Comparison of ENCODE assay signal across 13 cellular contexts in the genomic region with DNA sequence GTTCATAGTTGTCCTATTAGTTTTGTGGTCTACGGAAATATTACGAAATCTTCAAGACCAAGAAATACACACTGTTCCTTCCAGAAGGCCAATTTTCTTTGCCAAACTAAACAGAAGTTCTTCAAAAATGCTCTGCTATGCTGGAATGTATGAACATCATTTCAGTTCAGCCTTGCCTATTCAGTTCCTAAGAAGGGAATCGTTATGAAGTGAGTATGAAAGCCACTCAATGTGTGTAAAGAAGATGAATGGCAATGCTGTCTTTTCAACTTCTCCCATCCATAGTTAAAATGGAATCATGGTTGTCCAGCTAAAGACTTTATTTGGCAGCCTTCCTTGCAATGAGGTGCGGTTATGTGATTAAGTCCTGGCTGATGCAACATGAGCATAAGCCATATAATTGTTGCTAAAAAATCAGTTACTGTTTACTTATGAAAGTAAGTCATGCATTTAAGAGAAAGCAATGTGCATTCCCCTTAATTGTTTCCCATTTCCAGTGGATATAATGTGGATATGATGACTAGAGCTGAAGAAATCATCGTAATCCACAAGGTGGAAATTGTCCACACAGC.
DNase-seq lines count a peak whose midpoint lies in the region; ATAC-seq and TF ChIP-seq lines count a peak whose summit lies in the region.
"Had no signal": no experiment of that assay in that cellular context is flagged by ENCODE, and none has a peak within 500 bp of the region (broad histone marks: within the 10 kb centered on the region; RNA-seq: fewer than 3 reads in every experiment).

No MANE protein-coding gene starts in this region.

- H4K20me1 ChIP-seq in SK-N-SH (ENCODE audit: insufficient read depth) (no peaks in the 10 kb centered on the region), MM.1S (ENCODE audit: insufficient read depth, low read length) (no peaks in the 10 kb centered on the region)

- DNase-seq in SK-N-SH = no peak
- DNase-seq in epithelial cell of prostate (ENCODE audit: low read depth, low spot score) = no peak
- DNase-seq in myocyte (ENCODE audit: low read depth) = peak; percentile 36
- DNase-seq in activated T-helper 2 cell treated with anti-CD3 and anti-CD28 coated beads, Interferon-gamma antibody, Interleukin-2, Interleukin-4, amounts not matched to agents 10 μg/mL and 5 μg/mL and 100 μg/mL, durations not matched to agents 14 hours and 24 hours and 36 hours (ENCODE audit: low spot score) = no peak
- no peak for DNase-seq in NCI-H1436 (lab: John Stamatoyannopoulos, UW)
- DNase-seq in MM.1S = no peak
- DNase-seq: activated CD4-positive, alpha-beta memory T cell treated with anti-CD3 and anti-CD28 coated beads, Interleukin-2, amount 10 ng/mL, durations not matched to agents 7 days and 5 days; GDM1; stimulated activated naive CD8-positive, alpha-beta T cell treated with anti-CD3 and anti-CD28 coated beads, Interleukin-15, amount 100 ng/mL, for 72 hours had no signal

- H3K4me2 ChIP-seq in SK-N-SH (no peak overlapping the region), MM.1S (ENCODE audit: low read depth, low read length) (no peak overlapping the region)

- ATAC-seq in SK-N-SH treated with all-trans-retinoic acid at 6 μM for 48 hours = no peak
- ATAC-seq in HG03039 (IDR thresholded peaks at IDR 0.05; ENCODE audit: unreplicated experiment) = no peak
- ATAC-seq: HepG2; stimulated activated naive CD8-positive, alpha-beta T cell treated with anti-CD3 and anti-CD28 coated beads, Interleukin-15, amount 100 ng/mL, for 72 hours had no signal

- H3K9me3 ChIP-seq in SK-N-SH (no peaks in the 10 kb centered on the region), MM.1S (replicated peaks; ENCODE audit: insufficient read depth, low read length) (no peaks in the 10 kb centered on the region)

- H3K27me3 Mint-ChIP-seq in activated T-helper 2 cell treated with anti-CD3 and anti-CD28 coated beads, Interferon-gamma antibody, Interleukin-2, Interleukin-4, amounts not matched to agents 10 μg/mL and 5 μg/mL and 100 μg/mL, durations not matched to agents 14 hours and 24 hours and 36 hours (ENCODE audit: low read depth) = no peaks in the 10 kb centered on the region
- H3K27me3 Mint-ChIP-seq: activated CD4-positive, alpha-beta memory T cell treated with anti-CD3 and anti-CD28 coated beads, Interleukin-2, amount 10 ng/mL, durations not matched to agents 7 days and 5 days; stimulated activated naive CD8-positive, alpha-beta T cell treated with anti-CD3 and anti-CD28 coated beads, Interleukin-15, amount 100 ng/mL, for 72 hours had no signal

- CTCF ChIA-PET in SK-N-SH (lab: Yijun Ruan, JAX) = no interaction called here

- no peaks in the 10 kb centered on the region for H3K36me3 Mint-ChIP-seq in activated T-helper 2 cell treated with anti-CD3 and anti-CD28 coated beads, Interferon-gamma antibody, Interleukin-2, Interleukin-4, amounts not matched to agents 10 μg/mL and 5 μg/mL and 100 μg/mL, durations not matched to agents 14 hours and 24 hours and 36 hours (ENCODE audit: low read depth)

- H3K79me2 ChIP-seq in SK-N-SH (ENCODE audit: insufficient read depth) (no peaks in the 10 kb centered on the region), MM.1S (ENCODE audit: low read length) (no peaks in the 10 kb centered on the region)

- no peaks in the 10 kb centered on the region for H3K9me3 Mint-ChIP-seq in activated T-helper 2 cell treated with anti-CD3 and anti-CD28 coated beads, Interferon-gamma antibody, Interleukin-2, Interleukin-4, amounts not matched to agents 10 μg/mL and 5 μg/mL and 100 μg/mL, durations not matched to agents 14 hours and 24 hours and 36 hours
- H3K9me3 Mint-ChIP-seq: stimulated activated naive CD8-positive, alpha-beta T cell treated with anti-CD3 and anti-CD28 coated beads, Interleukin-15, amount 100 ng/mL, for 72 hours had no signal

- no peak overlapping the region for H3K4me3 Mint-ChIP-seq in activated T-helper 2 cell treated with anti-CD3 and anti-CD28 coated beads, Interferon-gamma antibody, Interleukin-2, Interleukin-4, amounts not matched to agents 10 μg/mL and 5 μg/mL and 100 μg/mL, durations not matched to agents 14 hours and 24 hours and 36 hours (ENCODE audit: low read depth)
- H3K4me3 Mint-ChIP-seq: activated CD4-positive, alpha-beta memory T cell treated with anti-CD3 and anti-CD28 coated beads, Interleukin-2, amount 10 ng/mL, durations not matched to agents 7 days and 5 days; stimulated activated naive CD8-positive, alpha-beta T cell treated with anti-CD3 and anti-CD28 coated beads, Interleukin-15, amount 100 ng/mL, for 72 hours had no signal

- no peaks in the 10 kb centered on the region for H3K4me1 Mint-ChIP-seq in activated T-helper 2 cell treated with anti-CD3 and anti-CD28 coated beads, Interferon-gamma antibody, Interleukin-2, Interleukin-4, amounts not matched to agents 10 μg/mL and 5 μg/mL and 100 μg/mL, durations not matched to agents 14 hours and 24 hours and 36 hours (ENCODE audit: low read depth)
- H3K4me1 Mint-ChIP-seq: activated CD4-positive, alpha-beta memory T cell treated with anti-CD3 and anti-CD28 coated beads, Interleukin-2, amount 10 ng/mL, durations not matched to agents 7 days and 5 days; stimulated activated naive CD8-positive, alpha-beta T cell treated with anti-CD3 and anti-CD28 coated beads, Interleukin-15, amount 100 ng/mL, for 72 hours had no signal

- no peak overlapping the region for H3K27ac Mint-ChIP-seq in activated T-helper 2 cell treated with anti-CD3 and anti-CD28 coated beads, Interferon-gamma antibody, Interleukin-2, Interleukin-4, amounts not matched to agents 10 μg/mL and 5 μg/mL and 100 μg/mL, durations not matched to agents 14 hours and 24 hours and 36 hours
- H3K27ac Mint-ChIP-seq: activated CD4-positive, alpha-beta memory T cell treated with anti-CD3 and anti-CD28 coated beads, Interleukin-2, amount 10 ng/mL, durations not matched to agents 7 days and 5 days had no signal

- POLR2A ChIA-PET in SK-N-SH (lab: Yijun Ruan, JAX) = no interaction called here

- H3K36me3 ChIP-seq in SK-N-SH (replicated peaks in 1 of 2; ENCODE audit: control insufficient read depth in 1 of 2, insufficient read depth in 2 of 2, low read length in 1 of 2) = no peaks in the 10 kb centered on the region
- H3K36me3 ChIP-seq in MM.1S (replicated peaks; ENCODE audit: insufficient read depth, low read length) = no peaks in the 10 kb centered on the region

- no peak overlapping the region for H2AFZ ChIP-seq in SK-N-SH (ENCODE audit: low read depth)
- no peak overlapping the region for H2AFZ ChIP-seq in MM.1S (ENCODE audit: low read length)

- intact Hi-C loops in activated T-helper 2 cell treated with anti-CD3 and anti-CD28 coated beads, Interferon-gamma antibody, Interleukin-2, Interleukin-4, amounts not matched to agents 10 μg/mL and 5 μg/mL and 100 μg/mL, durations not matched to agents 14 hours and 24 hours and 36 hours (cut with micrococcal nuclease) = no loop called here

- H3F3A ChIP-seq in SK-N-SH (replicated peaks; ENCODE audit: insufficient read depth) = no peaks in the 10 kb centered on the region
- no peaks in the 10 kb centered on the region for H3F3A ChIP-seq in MM.1S (ENCODE audit: insufficient read depth, low read length)

- H3K4me3 ChIP-seq in SK-N-SH (ENCODE audit: low read depth in 2 of 2, low read length in 1 of 2) (no peak overlapping the region), MM.1S (ENCODE audit: low read length) (no peak overlapping the region)
- H3K4me3 ChIP-seq: SK-N-MC had no signal

- TF ChIP-seq EP300 in SK-N-SH (IDR thresholded peaks at IDR 0.05; ENCODE audit: borderline replicate concordance in 1 of 2, low read depth in 1 of 2, low read length in 1 of 2) = no peak

- H3K4me1 ChIP-seq in SK-N-SH (ENCODE audit: control insufficient read depth in 1 of 2, insufficient read depth in 2 of 2, low read depth in 1 of 2, low read length in 1 of 2) (no peaks in the 10 kb centered on the region), MM.1S (ENCODE audit: low read length) (no peaks in the 10 kb centered on the region)

- H3K27ac ChIP-seq in SK-N-SH (ENCODE audit: low read depth in 2 of 2, low read length in 1 of 2) (no peak overlapping the region), epithelial cell of prostate (peak overlapping the region; percentile 74), MM.1S (ENCODE audit: low read length) (no peak overlapping the region)
- H3K27ac ChIP-seq: SK-N-MC had no signal

- no peak for TF ChIP-seq CTCF in SK-N-SH (IDR thresholded peaks at IDR 0.05)
- no peak for TF ChIP-seq CTCF in MM.1S (IDR thresholded peaks at IDR 0.05; ENCODE audit: low read length)

- WGBS in SK-N-SH (ENCODE audit: low lambda C conversion rate) = 57% methylated on average over 5 of the region's 5 CpGs

- TF ChIP-seq RAD21 in SK-N-SH (IDR thresholded peaks at IDR 0.05; ENCODE audit: low read length) = no peak

- H3K9me2 ChIP-seq in SK-N-SH = no peaks in the 10 kb centered on the region
- no peaks in the 10 kb centered on the region for H3K9me2 ChIP-seq in MM.1S (replicated peaks; ENCODE audit: insufficient read depth, low read length)

- no peak overlapping the region for H3K9ac ChIP-seq in SK-N-SH
- H3K9ac ChIP-seq in MM.1S (ENCODE audit: low read length) = no peak overlapping the region

- H3K27me3 ChIP-seq in SK-N-SH (ENCODE audit: insufficient read depth) (no peaks in the 10 kb centered on the region), MM.1S (replicated peaks; ENCODE audit: insufficient read depth, low read length) (no peaks in the 10 kb centered on the region)

TF ChIP-seq in SK-N-SH treated with all-trans-retinoic acid at 6 μM for 48 hours, 23 proteins besides CTCF, POLR2A, EP300 and RAD21 (continues in another document):
- TF ChIP-seq OSR1 (CRISPR knock-in tag; IDR thresholded peaks at IDR 0.05) (no peak), ISL1 (CRISPR knock-in tag; IDR thresholded peaks at IDR 0.05) (peak; percentile 69), PPARA (CRISPR knock-in tag; IDR thresholded peaks at IDR 0.05; ENCODE audit: borderline replicate concordance) (no peak), ARNTL (CRISPR knock-in tag; IDR thresholded peaks at IDR 0.05; ENCODE audit: borderline replicate concordance, low read depth) (no peak), ZNF565 (CRISPR knock-in tag; conservative IDR thresholded peaks at IDR 0.05; ENCODE audit: low read depth) (no peak), ZNF8 (CRISPR knock-in tag; IDR thresholded peaks at IDR 0.05) (no peak)

TF ChIP-seq in SK-N-SH, 30 proteins besides CTCF, POLR2A, EP300 and RAD21 (continues in another document):
- TF ChIP-seq SIN3A (IDR thresholded peaks at IDR 0.05; ENCODE audit: borderline replicate concordance, low read depth, low read length) = no peak
